In genomic region chr7:92813390-92814024, GRCh38 we compare ENCODE assay signal across 8 cellular contexts. TPM values are rescaled to one million over a fixed set of nuclear protein-coding genes. Genes with fewer than 3 reads are reported as not detected.
DNase-seq lines count a peak whose midpoint lies in the region; ATAC-seq and TF ChIP-seq lines count a peak whose summit lies in the region.

No MANE protein-coding gene starts in this region.

- H4K5ac ChIP-seq in IMR-90 (ENCODE audit: low read depth, low read length), result no peak overlapping the region

- H4K91ac ChIP-seq in IMR-90 (ENCODE audit: insufficient read depth, low read depth, low read length), result no peak overlapping the region

- peak overlapping the region; percentile 43; the same call in 1 of the 2 replicates for H2AK5ac ChIP-seq in IMR-90 (ENCODE audit: low read depth, low read length)

- H4K8ac ChIP-seq in IMR-90 (ENCODE audit: low read depth in 2 of 2, low read length in 2 of 2), result peak overlapping the region in 1 of 2 experiments; percentile 48; a peak in 1 of 4 replicates

- no peaks in the 10 kb centered on the region for H3K9me3 Mint-ChIP-seq in activated naive CD8-positive, alpha-beta T cell treated with anti-CD3 and anti-CD28 coated beads, Interleukin-2, amount 50 U/mL, for 24 hours

- no peak overlapping the region; the same call in 1 of the 2 replicates for H3K9ac ChIP-seq in IMR-90 (ENCODE audit: low read depth, low read length)

- no peak overlapping the region for H2AFZ ChIP-seq in IMR-90 (replicated peaks; ENCODE audit: low read length, poor library complexity)

- peak overlapping the region; percentile 97 for H3K27ac Mint-ChIP-seq in activated naive CD8-positive, alpha-beta T cell treated with anti-CD3 and anti-CD28 coated beads, Interleukin-2, amount 50 U/mL, for 24 hours

- H3K27me3 ChIP-seq in IMR-90 (ENCODE audit: control insufficient read depth, insufficient read depth, low read length) (no peaks in the 10 kb centered on the region), ascending aorta (no peaks in the 10 kb centered on the region), WERI-Rb-1 (ENCODE audit: insufficient read depth, low read depth, severe bottlenecking) (no peaks in the 10 kb centered on the region), transverse colon (no peaks in the 10 kb centered on the region), thyroid gland (no peaks in the 10 kb centered on the region)

- H3K56ac ChIP-seq in IMR-90 (ENCODE audit: extremely low read depth, insufficient read depth, low read length), result peak overlapping the region; percentile 56; the same call in 1 of the 2 replicates

- dilution Hi-C loops in IMR-90 (cut with HindIII; ENCODE audit: low sequenced_read_pairs, unreplicated experiment), result no loop called here

- peak overlapping the region; percentile 48 for H3K4me3 Mint-ChIP-seq in activated naive CD8-positive, alpha-beta T cell treated with anti-CD3 and anti-CD28 coated beads, Interleukin-2, amount 50 U/mL, for 24 hours

- H3K9me1 ChIP-seq in IMR-90 (ENCODE audit: insufficient read depth, low read length), result peaks cover 9% of the 10 kb centered on the region; the same call in 1 of the 2 replicates

- H3K9me3 ChIP-seq in IMR-90 (ENCODE audit: control insufficient read depth, insufficient read depth, low read length) (peaks cover 1% of the 10 kb centered on the region; the same call in 1 of the 2 replicates), ascending aorta (peaks cover 0 to 8% of the 10 kb centered on the region in 2 donors), WERI-Rb-1 (ENCODE audit: severe bottlenecking) (no peaks in the 10 kb centered on the region), transverse colon (peaks cover 0 to 5% of the 10 kb centered on the region in 2 donors), thyroid gland (no peaks in the 10 kb centered on the region)

- POLR2A ChIA-PET in IMR-90 (lab: Charles Lee; ENCODE audit: unreplicated experiment), result interaction anchor here (0.5 kb wide), 1 partner anchor 13 kb away, joined by 4 read pairs; no protein-coding TSS in a partner anchor

- peaks cover 51% of the 10 kb centered on the region for H3K36me3 Mint-ChIP-seq in activated naive CD8-positive, alpha-beta T cell treated with anti-CD3 and anti-CD28 coated beads, Interleukin-2, amount 50 U/mL, for 24 hours (ENCODE audit: low read depth)

- H3K4me1 ChIP-seq in IMR-90 (ENCODE audit: control insufficient read depth, insufficient read depth, low read length), result peaks cover 6% of the 10 kb centered on the region
- no peaks in the 10 kb centered on the region for H3K4me1 ChIP-seq in ascending aorta
- H3K4me1 ChIP-seq in transverse colon, result peaks cover 5 to 35% (median 15%) of the 10 kb centered on the region in 4 donors
- H3K4me1 ChIP-seq in thyroid gland, result peaks cover 12% of the 10 kb centered on the region in 2 donors

- H3K4me3 ChIP-seq in IMR-90 (ENCODE audit: insufficient read depth, low read depth, low read length) (no peak overlapping the region), ascending aorta (no peak overlapping the region), WERI-Rb-1 (ENCODE audit: low read depth, low read length) (no peak overlapping the region), transverse colon (no peak overlapping the region), thyroid gland (replicated peaks in 1 of 3) (no peak overlapping the region)

- intact Hi-C loops in IMR-90 (cut with micrococcal nuclease) (loop anchor here (5.0 kb wide), 1 partner anchor 116 kb away; no protein-coding TSS in a partner anchor), ascending aorta (cut with DNase I) (no loop called here), transverse colon (cut with DNase I; ENCODE audit: low total_unique reads) (no loop called here), thyroid gland (cut with DNase I) (no loop called here)

- peak overlapping the region; percentile 65 for H3K14ac ChIP-seq in IMR-90 (replicated peaks; ENCODE audit: low read depth, low read length)

- H2BK120ac ChIP-seq in IMR-90 (ENCODE audit: low read depth, low read length), result peak overlapping the region; percentile 30; the same call in 1 of the 2 replicates

- H2BK15ac ChIP-seq in IMR-90 (ENCODE audit: low read depth, low read length), result no peak overlapping the region

- H2BK20ac ChIP-seq in IMR-90 (ENCODE audit: low read depth, low read length), result peak overlapping the region; percentile 46; the same call in 1 of the 2 replicates

- peak overlapping the region; percentile 28; the same call in 1 of the 2 replicates for H3K18ac ChIP-seq in IMR-90 (ENCODE audit: low read depth, low read length)

- ATAC-seq in GM18502 (IDR thresholded peaks at IDR 0.05; ENCODE audit: poor library complexity, unreplicated experiment) (peak; percentile 53), GM21576 (IDR thresholded peaks at IDR 0.05; ENCODE audit: unreplicated experiment) (peak; percentile 44), IMR-90 (ENCODE audit: low read depth) (no peak; the same call in 1 of the 2 replicates)
- ATAC-seq in activated naive CD8-positive, alpha-beta T cell treated with anti-CD3 and anti-CD28 coated beads, Interleukin-2, amount 50 U/mL, for 24 hours, result peak; percentile 79

- TF ChIP-seq CTCF in IMR-90 (conservative IDR thresholded peaks at IDR 0.05; ENCODE audit: low read depth, low read length) (no peak), ascending aorta (IDR thresholded peaks at IDR 0.05) (no peak), WERI-Rb-1 (IDR thresholded peaks at IDR 0.05; ENCODE audit: low read depth, low read length) (no peak), transverse colon (IDR thresholded peaks at IDR 0.05) (no peak), thyroid gland (IDR thresholded peaks at IDR 0.05) (no peak)

- H3K27ac ChIP-seq in IMR-90 (ENCODE audit: insufficient read depth, low read length) (peak overlapping the region; percentile 2; the same call in 1 of the 2 replicates), ascending aorta (no peak overlapping the region), WERI-Rb-1 (no peak overlapping the region), transverse colon (peak overlapping the region in 1 of 4 donors; percentile 27), thyroid gland (no peak overlapping the region)

- H3K23ac ChIP-seq in IMR-90 (ENCODE audit: low read depth, low read length), result peak overlapping the region; percentile 87

- no peak overlapping the region; the same call in 1 of the 2 replicates for H3K4ac ChIP-seq in IMR-90 (ENCODE audit: low read depth, low read length)

- peaks cover 4 to 37% of the 10 kb centered on the region in 2 experiments; a peak in 3 of 4 replicates for H3K79me1 ChIP-seq in IMR-90 (ENCODE audit: low read depth in 1 of 2, low read length in 2 of 2)

- peaks cover 94% of the 10 kb centered on the region for H3K4me1 Mint-ChIP-seq in activated naive CD8-positive, alpha-beta T cell treated with anti-CD3 and anti-CD28 coated beads, Interleukin-2, amount 50 U/mL, for 24 hours

- no peaks in the 10 kb centered on the region for H3K27me3 Mint-ChIP-seq in activated naive CD8-positive, alpha-beta T cell treated with anti-CD3 and anti-CD28 coated beads, Interleukin-2, amount 50 U/mL, for 24 hours

- H2AK9ac ChIP-seq in IMR-90 (replicated peaks; ENCODE audit: low read depth, low read length, poor library complexity), result no peak overlapping the region

- TF ChIP-seq POLR2A in IMR-90 (IDR thresholded peaks at IDR 0.05; ENCODE audit: low read depth, low read length) (no peak), transverse colon (IDR thresholded peaks at IDR 0.05) (no peak), thyroid gland (IDR thresholded peaks at IDR 0.05) (no peak)

- no CpG with 5 or more reads among the region's 4 CpGs for WGBS in IMR-90 (ENCODE audit: extremely low coverage in 2 of 2, insufficient read length in 1 of 2), 2 experiments
- WGBS in transverse colon (ENCODE audit: low coverage in 1 of 2), 2 donors, result 25 to 29% methylated on average over 4 of the region's 4 CpGs
- 53 to 58% methylated on average over 4 of the region's 4 CpGs for WGBS in thyroid gland, 2 donors

- no peak for TF ChIP-seq RAD21 in IMR-90 (IDR thresholded peaks at IDR 0.05; ENCODE audit: low read length)

- H4K20me1 ChIP-seq in IMR-90 (ENCODE audit: insufficient read depth, low read length), result peaks cover 51% of the 10 kb centered on the region; the same call in 1 of the 2 replicates

- TF ChIP-seq EP300 in transverse colon (IDR thresholded peaks at IDR 0.05; ENCODE audit: low read depth), result no peak

- in situ Hi-C loops in IMR-90 (cut with MboI; ENCODE audit: low sequenced_read_pairs) (no loop called here), transverse colon (cut with MboI; ENCODE audit: low pct_ligation_motif_present in 1 of 4, low pct_unique_long_range_greater_than_20kb in 1 of 4, low sequenced_read_pairs in 3 of 4) (no loop called here)

- peak; percentile 57 for DNase-seq in IMR-90
- no peak for DNase-seq in activated naive CD8-positive, alpha-beta T cell treated with anti-CD3 and anti-CD28 coated beads, Interleukin-2, amount 50 U/mL, for 24 hours
- no peak for DNase-seq in ascending aorta (ENCODE audit: low spot score in 2 of 2)
- DNase-seq in WERI-Rb-1, result no peak
- no peak for DNase-seq in transverse colon
- DNase-seq in thyroid gland, result no peak

- peak overlapping the region; percentile 71; the same call in 1 of the 2 replicates for H3K4me2 ChIP-seq in IMR-90 (ENCODE audit: low read depth, low read length)

- H3K36me3 ChIP-seq in IMR-90 (ENCODE audit: control insufficient read depth, insufficient read depth, low read length), result no peaks in the 10 kb centered on the region
- H3K36me3 ChIP-seq in ascending aorta, result no peaks in the 10 kb centered on the region
- H3K36me3 ChIP-seq in WERI-Rb-1, result no peaks in the 10 kb centered on the region
- H3K36me3 ChIP-seq in transverse colon, result peaks cover 0 to 8% (median 0%) of the 10 kb centered on the region in 4 donors
- no peaks in the 10 kb centered on the region for H3K36me3 ChIP-seq in thyroid gland

- CTCF ChIA-PET in IMR-90 (lab: Yijun Ruan, JAX), result interaction anchor here (0.6 to 0.7 kb wide), 3 partner anchors 9 to 90 kb away, joined by 3 read pairs; no protein-coding TSS in a partner anchor

- peak overlapping the region; percentile 69 for H2BK5ac ChIP-seq in IMR-90 (ENCODE audit: low read depth, low read length, poor library complexity, severe bottlenecking)

- no TSS peak for BruUV-seq in IMR-90 (replicated peaks; lab: Mats Ljungman, UMichigan)

TF ChIP-seq in IMR-90, 13 proteins besides CTCF, POLR2A, EP300 and RAD21 (continues in another document):
- TF ChIP-seq MAFK (IDR thresholded peaks at IDR 0.05; ENCODE audit: low read depth, low read length), result peak; percentile 82

RNA-seq across cellular contexts. Expression of gene CDK6, which starts 22.9 kb away (rescaled TPM):
- total RNA-seq in IMR-90 (2012; rRNA removed), result 131 and 195 TPM in 2 replicates
- polyA plus RNA-seq in IMR-90 (2012; rRNA removed), result 21.5 and 22.2 TPM in 2 replicates
- polyA plus RNA-seq in IMR-90 (2012; cell fraction: cytosol; rRNA removed), result 13.8 and 26.3 TPM in 2 replicates
- polyA plus RNA-seq in IMR-90 (2012; cell fraction: nucleus; rRNA removed; ENCODE audit: low replicate concordance), result 36.7 and 50.1 TPM in 2 replicates
- 7.3 TPM for total RNA-seq in ascending aorta
- 10 to 100 TPM; 12.9 to 32.7 (median 21.6) TPM for total RNA-seq in transverse colon
- 10 to 100 TPM; 11.2 to 18.5 (median 13.2) TPM for total RNA-seq in thyroid gland
